ENCODE assay signal across 33 cellular contexts in the genomic region with DNA sequence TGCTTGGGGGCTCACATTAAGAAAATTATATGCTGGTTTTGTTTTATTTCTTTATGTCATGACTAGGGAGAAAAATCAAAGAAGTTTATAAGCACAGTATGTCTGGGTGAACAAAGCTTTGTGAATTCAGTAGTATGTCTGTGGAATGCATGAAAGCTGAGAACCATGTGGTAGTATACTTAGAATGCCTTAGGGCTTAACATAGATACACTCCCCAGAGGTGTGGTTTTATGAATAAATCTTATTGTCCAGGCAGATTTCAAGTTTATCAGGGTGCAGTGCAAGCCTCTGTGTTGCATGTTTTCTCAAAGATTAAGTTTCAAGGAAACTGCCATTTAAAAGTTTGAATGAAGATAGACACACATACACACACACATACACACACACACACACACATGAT.
"Had no signal": no experiment of that assay in that cellular context is flagged by ENCODE, and none has a peak within 500 bp of the region (broad histone marks: within the 10 kb centered on the region; RNA-seq: fewer than 3 reads in every experiment).

No MANE protein-coding gene starts in this region.

- H3K36me3 ChIP-seq: cardiac muscle cell, colonic mucosa, gastroesophageal sphincter, heart right ventricle, WERI-Rb-1 had no signal

- H3K27ac ChIP-seq: body of pancreas, cardiac muscle cell, colonic mucosa, gastroesophageal sphincter, heart right ventricle, WERI-Rb-1 had no signal

- ATAC-seq: activated CD4-positive, CD25-positive, alpha-beta regulatory T cell treated with anti-CD3 and anti-CD28 coated beads, Interleukin-2, amount 50 U/mL, for 24 hours; activated CD8-positive, alpha-beta T cell treated with anti-CD3 and anti-CD28 coated beads for 36 hours; activated T-cell treated with anti-CD3 and anti-CD28 coated beads, Interleukin-2, amount 50 U/mL, for 4 hours; activated T-helper 17 cell treated with anti-CD3 and anti-CD28 coated beads, Interleukin-2, amount 50 U/mL, for 72 hours; body of pancreas; esophagus mucosa; gastroesophageal sphincter; heart right ventricle; T-cell had no signal

- H3K4me3 Mint-ChIP-seq: activated B cell treated with CpG ODN at 0.5 μM for 24 hours; activated CD8-positive, alpha-beta T cell treated with anti-CD3 and anti-CD28 coated beads for 36 hours; activated naive CD8-positive, alpha-beta T cell; activated T-cell treated with anti-CD3 and anti-CD28 coated beads, Interleukin-2, amount 50 U/mL, for 4 hours; activated T-helper 17 cell treated with anti-CD3 and anti-CD28 coated beads, Interleukin-2, amount 50 U/mL, for 72 hours; T-cell; T-helper 1 cell treated with Interleukin-12 subunit alpha and Interleukin-12 subunit beta and Interleukin-4 antibody, amounts not matched to agents 30 μg/mL and 1 μg/mL, for 36 hours; T-helper 2 cell treated with Interferon-gamma antibody and Interleukin-4, amounts not matched to agents 5 μg/mL and 100 μg/mL, for 36 hours had no signal

- DNase-seq: activated B cell treated with CpG ODN at 0.5 μM for 24 hours; activated CD4-positive, alpha-beta T cell treated with anti-CD3 and anti-CD28 coated beads for 48 hours; activated CD4-positive, alpha-beta T cell treated with anti-CD3 and anti-CD28 coated beads, Interleukin-2, amount 50 U/mL, for 1 hour; activated CD4-positive, alpha-beta T cell treated with anti-CD3 and anti-CD28 coated beads, Interleukin-2, amount 50 U/mL, for 48 hours; activated CD8-positive, alpha-beta memory T cell treated with anti-CD3 and anti-CD28 coated beads for 24 hours; activated CD8-positive, alpha-beta T cell treated with anti-CD3 and anti-CD28 coated beads for 36 hours; activated effector memory CD4-positive, alpha-beta T cell treated with Interleukin-2 at 50 U/mL for 16 hours; activated gamma-delta T cell treated with Interleukin-2 at 50 U/mL for 16 hours; activated naive CD4-positive, alpha-beta T cell treated with anti-CD3 and anti-CD28 coated beads, Interleukin-2, amount 50 U/mL, for 16 hours; activated naive CD4-positive, alpha-beta T cell treated with Interleukin-2 at 50 U/mL for 16 hours; activated T-cell treated with anti-CD3 and anti-CD28 coated beads, Interleukin-2, amount 50 U/mL, for 4 hours; amniotic stem cell; anterior cingulate cortex; body of pancreas; central memory CD4-positive, alpha-beta T cell; cerebellar nuclear complex; colonic mucosa; effector CD8-positive, alpha-beta T cell; foreskin fibroblast; heart right ventricle; T-cell; T1000; WERI-Rb-1 had no signal

- H3K27me3 Mint-ChIP-seq: activated B cell treated with CpG ODN at 0.5 μM for 24 hours; activated CD8-positive, alpha-beta T cell treated with anti-CD3 and anti-CD28 coated beads for 36 hours; activated naive CD8-positive, alpha-beta T cell; activated T-helper 17 cell treated with anti-CD3 and anti-CD28 coated beads, Interleukin-2, amount 50 U/mL, for 72 hours; T-cell had no signal

- FAIRE-seq: endometrium, endothelial cell of umbilical vein had no signal

- H3K27me3 ChIP-seq: body of pancreas, cardiac muscle cell, colonic mucosa, gastroesophageal sphincter, heart right ventricle had no signal

- H3K9me3 Mint-ChIP-seq: activated B cell treated with CpG ODN at 0.5 μM for 24 hours; activated CD8-positive, alpha-beta T cell treated with anti-CD3 and anti-CD28 coated beads for 36 hours; T-cell; T-helper 1 cell treated with Interleukin-12 subunit alpha and Interleukin-12 subunit beta and Interleukin-4 antibody, amounts not matched to agents 30 μg/mL and 1 μg/mL, for 36 hours had no signal

- H3K27ac Mint-ChIP-seq: activated B cell treated with CpG ODN at 0.5 μM for 24 hours; activated CD8-positive, alpha-beta T cell treated with anti-CD3 and anti-CD28 coated beads for 36 hours; activated naive CD8-positive, alpha-beta T cell; activated T-helper 17 cell treated with anti-CD3 and anti-CD28 coated beads, Interleukin-2, amount 50 U/mL, for 72 hours; T-cell; T-helper 1 cell treated with Interleukin-12 subunit alpha and Interleukin-12 subunit beta and Interleukin-4 antibody, amounts not matched to agents 30 μg/mL and 1 μg/mL, for 36 hours; T-helper 2 cell treated with Interferon-gamma antibody and Interleukin-4, amounts not matched to agents 5 μg/mL and 100 μg/mL, for 36 hours had no signal

- H3K4me1 Mint-ChIP-seq: activated B cell treated with CpG ODN at 0.5 μM for 24 hours; activated T-helper 17 cell treated with anti-CD3 and anti-CD28 coated beads, Interleukin-2, amount 50 U/mL, for 72 hours; T-cell had no signal

- H3K4me3 ChIP-seq: body of pancreas, cardiac muscle cell, colonic mucosa, gastroesophageal sphincter, heart right ventricle had no signal

- H3K9me3 ChIP-seq: body of pancreas, colonic mucosa, gastroesophageal sphincter, heart right ventricle had no signal

- H3K36me3 Mint-ChIP-seq: activated naive CD8-positive, alpha-beta T cell; T-cell had no signal

- H3K4me1 ChIP-seq: body of pancreas, colonic mucosa, gastroesophageal sphincter, heart right ventricle had no signal
